2 cellular contexts compared by ENCODE assay signal in genomic region chr1:238738942-238739341, GRCh38.
TF ChIP-seq lines count a peak whose summit lies in the region.

No MANE protein-coding gene starts in this region.

TF ChIP-seq in GM23338, 12 proteins besides CTCF, POLR2A, EP300 and RAD21:
- TF ChIP-seq ETS1 (IDR thresholded peaks at IDR 0.05) (no peak), JUNB (IDR thresholded peaks at IDR 0.05; ENCODE audit: unreplicated experiment) (no peak), CREB1 (CRISPR knock-in tag; IDR thresholded peaks at IDR 0.05; ENCODE audit: low read depth) (no peak), EZH2 (IDR thresholded peaks at IDR 0.05; ENCODE audit: low read depth, unreplicated experiment) (no peak), EZH2phosphoT487 (IDR thresholded peaks at IDR 0.05; ENCODE audit: unreplicated experiment) (no peak), ZNF462 (CRISPR knock-in tag; IDR thresholded peaks at IDR 0.05) (no peak), STAT1 (IDR thresholded peaks at IDR 0.05; ENCODE audit: unreplicated experiment) (no peak), REST (IDR thresholded peaks at IDR 0.05; ENCODE audit: unreplicated experiment) (no peak), NANOG (IDR thresholded peaks at IDR 0.05; ENCODE audit: borderline replicate concordance) (no peak), POLR2AphosphoS5 (IDR thresholded peaks at IDR 0.05; ENCODE audit: low read depth) (no peak), ZNF331 (CRISPR knock-in tag; IDR thresholded peaks at IDR 0.05; ENCODE audit: low read depth) (no peak), ZNF114 (CRISPR knock-in tag; IDR thresholded peaks at IDR 0.05) (no peak)

TF ChIP-seq in H1, 55 proteins besides CTCF, POLR2A, EP300 and RAD21 (continued from another document):
- TF ChIP-seq ASH2L (IDR thresholded peaks at IDR 0.05; ENCODE audit: low read length) (no peak), BACH1 (IDR thresholded peaks at IDR 0.05; ENCODE audit: low read length) (no peak), CBX5 (IDR thresholded peaks at IDR 0.05; ENCODE audit: low read depth, low read length) (no peak), EZH2 (IDR thresholded peaks at IDR 0.05; ENCODE audit: low read depth, low read length, severe bottlenecking) (no peak), RXRA (IDR thresholded peaks at IDR 0.05; ENCODE audit: insufficient read depth, low read depth, low read length) (no peak), RFX5 (IDR thresholded peaks at IDR 0.05; ENCODE audit: borderline replicate concordance, low read depth, low read length) (no peak), KDM5A (IDR thresholded peaks at IDR 0.05; ENCODE audit: low read length) (no peak), TEAD4 (IDR thresholded peaks at IDR 0.05; ENCODE audit: low read depth, low read length) (no peak), TCF12 (IDR thresholded peaks at IDR 0.05; ENCODE audit: low read depth, low read length) (no peak), ATF3 (IDR thresholded peaks at IDR 0.05; ENCODE audit: insufficient read depth, low read depth, low read length) (no peak), KDM4A (IDR thresholded peaks at IDR 0.05; ENCODE audit: low read depth, low read length, severe bottlenecking) (no peak), POLR2AphosphoS5 (IDR thresholded peaks at IDR 0.05; ENCODE audit: low read depth, low read length) (no peak), TBP (IDR thresholded peaks at IDR 0.05; ENCODE audit: low read depth, low read length) (no peak), SUZ12 (IDR thresholded peaks at IDR 0.05; ENCODE audit: low read length) (no peak), JUN (IDR thresholded peaks at IDR 0.05; ENCODE audit: low read depth, low read length) (no peak), SRF (IDR thresholded peaks at IDR 0.05; ENCODE audit: low read depth, low read length) (no peak)
